ENCODE assay signal across 29 cellular contexts in genomic region chr5:34580983-34581382, GRCh38.
DNase-seq lines count a peak whose midpoint lies in the region; ATAC-seq and TF ChIP-seq lines count a peak whose summit lies in the region.
"Had no signal": no experiment of that assay in that cellular context is flagged by ENCODE, and none has a peak within 500 bp of the region (broad histone marks: within the 10 kb centered on the region; RNA-seq: fewer than 3 reads in every experiment).

No MANE protein-coding gene starts in this region.

- H3K9me3 ChIP-seq in A673 (ENCODE audit: low read depth, low read length, poor library complexity, severe bottlenecking), result no peaks in the 10 kb centered on the region
- H3K9me3 ChIP-seq: ascending aorta, HAP-1, SJSA1 had no signal

- intact Hi-C loops in A673 (cut with micrococcal nuclease; ENCODE audit: unreplicated experiment), result no loop called here

- CTCF ChIA-PET in A673 (lab: Charles Lee), result no interaction called here

- ATAC-seq in GM18858 (IDR thresholded peaks at IDR 0.05; ENCODE audit: unreplicated experiment), result no peak
- ATAC-seq: activated CD8-positive, alpha-beta memory T cell treated with anti-CD3 and anti-CD28 coated beads, Interleukin-2, amount 10 ng/mL, durations not matched to agents 7 days and 5 days; left lobe of liver; right cardiac atrium; T-cell had no signal

- H3K27me3 ChIP-seq in A673 (replicated peaks; ENCODE audit: insufficient read depth, low read depth, low read length, poor library complexity), result no peaks in the 10 kb centered on the region
- H3K27me3 ChIP-seq: ascending aorta, SJSA1, stomach had no signal

- POLR2A ChIA-PET in A673 (lab: Charles Lee; ENCODE audit: low non-redundant PET), result no interaction called here

- no TSS peak for BruUV-seq in A673 (replicated peaks; lab: Mats Ljungman, UMichigan)

- H3K36me3 ChIP-seq in A673 (ENCODE audit: insufficient read depth, low read length, poor library complexity, severe bottlenecking), result no peaks in the 10 kb centered on the region
- H3K36me3 ChIP-seq: ascending aorta, HAP-1, SJSA1, spleen, stomach had no signal

- H3K4me3 ChIP-seq in A673 (ENCODE audit: low read depth, low read length, poor library complexity, severe bottlenecking), result no peak overlapping the region
- H3K4me3 ChIP-seq: ascending aorta, HAP-1, SJSA1, spleen, stomach had no signal

- no peak for TF ChIP-seq CTCF in A673 (conservative IDR thresholded peaks at IDR 0.05; ENCODE audit: low read depth, low read length)

- H3K27ac ChIP-seq in A673 (ENCODE audit: low read depth, low read length, poor library complexity, severe bottlenecking), result no peak overlapping the region
- H3K27ac ChIP-seq in caudate nucleus (ENCODE audit: low read depth, low read length), result no peak overlapping the region
- H3K27ac ChIP-seq: ascending aorta, SJSA1, spleen, stomach had no signal

- H3K4me1 ChIP-seq in A673 (ENCODE audit: insufficient read depth, low read length, poor library complexity, severe bottlenecking), result no peaks in the 10 kb centered on the region
- H3K4me1 ChIP-seq: HAP-1 had no signal

- DNase-seq in A673 (ENCODE audit: low spot score) (peak; percentile 18), NCI-H510A treated with DMSO at 0.1 percent for 48 hours (lab: John Stamatoyannopoulos, UW) (peak; percentile 37), astrocyte of the hippocampus (ENCODE audit: low read depth, low spot score) (peak; percentile 23), left kidney (ENCODE audit: low read depth, low spot score) (peak; percentile 26), caudate nucleus (lab: John Stamatoyannopoulos, UW) (no peak), epidermal melanocyte (ENCODE audit: insufficient read length, low spot score) (no peak), SW 1271 (lab: John Stamatoyannopoulos, UW) (no peak)
- DNase-seq: activated B cell treated with CpG ODN at 0.5 μM for 24 hours; activated CD8-positive, alpha-beta memory T cell treated with anti-CD3 and anti-CD28 coated beads, Interleukin-2, amount 10 ng/mL, durations not matched to agents 7 days and 5 days; activated gamma-delta T cell treated with Interleukin-2 at 50 U/mL for 16 hours; activated naive CD8-positive, alpha-beta T cell treated with anti-CD3 and anti-CD28 coated beads, Interleukin-2, amount 10 ng/mL, durations not matched to agents 7 days and 5 days; activated T-cell treated with anti-CD3 and anti-CD28 coated beads, Interleukin-2, amount 50 U/mL, for 48 hours; hypothalamus; Karpas-422; NCI-H1694; NCI-H2171; NCI-H524 treated with DMSO at 0.1 percent for 48 hours; posterior cingulate gyrus; right cardiac atrium; RPMI8226; spleen; stimulated activated CD4-positive, alpha-beta T cell treated with anti-CD3 and anti-CD28 coated beads, Interleukin-2, amount 100 ng/mL, for 24 hours; stomach; T-cell had no signal

Comparison
In these comparisons a context has a peak if more than half of its experiments do, and no peak if none do; other contexts are left out.
1. DNase-seq: peak in A673 (single experiment), NCI-H510A treated with DMSO at 0.1 percent for 48 hours (single experiment), astrocyte of the hippocampus (single experiment) and left kidney (single experiment); none in caudate nucleus (0 of 61), epidermal melanocyte (single experiment) and SW 1271 (0 of 2).